In genomic region chr1:151946366-151946764, GRCh38 we compare ENCODE assay signal across 9 cellular contexts. TPM values are rescaled to one million over a fixed set of nuclear protein-coding genes. Genes with fewer than 3 reads are reported as not detected.
DNase-seq lines count a peak whose midpoint lies in the region; ATAC-seq and TF ChIP-seq lines count a peak whose summit lies in the region.
"Had no signal": no experiment of that assay in that cellular context is flagged by ENCODE, and none has a peak within 500 bp of the region (broad histone marks: within the 10 kb centered on the region; RNA-seq: fewer than 3 reads in every experiment).

No MANE protein-coding gene starts in this region.

- no peak for ATAC-seq in HG03039 (IDR thresholded peaks at IDR 0.05; ENCODE audit: unreplicated experiment)

- no peak for TF ChIP-seq CTCF in dorsolateral prefrontal cortex (IDR thresholded peaks at IDR 0.05 in 54 of 56, conservative IDR thresholded peaks at IDR 0.05 in 2 of 56; ENCODE audit: low read depth in 1 of 56, partially characterized antibody in 56 of 56)

- peak; percentile 37 for DNase-seq in DMS153 (lab: John Stamatoyannopoulos, UW)
- DNase-seq in DMS153 treated with DMSO at 0.1 percent for 48 hours (lab: John Stamatoyannopoulos, UW; ENCODE audit: unreplicated experiment), result no peak
- peak; percentile 27 for DNase-seq in NOMO-1 treated with dmso at 0.1 percent for 144 hours (lab: John Stamatoyannopoulos, UW; ENCODE audit: unreplicated experiment)
- DNase-seq in effector CD4-positive, alpha-beta T cell, result peak; percentile 36
- no peak for DNase-seq in dorsolateral prefrontal cortex
- DNase-seq in pons (ENCODE audit: low spot score), result no peak
- DNase-seq: NCI-H187 treated with DMSO at 0.1 percent for 48 hours had no signal

- H3K36me3 ChIP-seq in rectal smooth muscle tissue (ENCODE audit: control insufficient read depth, insufficient read depth, low read length), result no peaks in the 10 kb centered on the region

- no peaks in the 10 kb centered on the region for H3K27me3 ChIP-seq in rectal smooth muscle tissue (ENCODE audit: control insufficient read depth, insufficient read depth, low read length)
- peaks cover 0 to 8% (median 0%) of the 10 kb centered on the region in 45 donors for H3K27me3 ChIP-seq in dorsolateral prefrontal cortex

- no peak overlapping the region for H3K9ac ChIP-seq in rectal smooth muscle tissue (ENCODE audit: low read length)

- H3K27ac ChIP-seq in rectal smooth muscle tissue (ENCODE audit: low read depth, low read length) (peak overlapping the region; percentile 80), dorsolateral prefrontal cortex (no peak overlapping the region)

- intact Hi-C loops in dorsolateral prefrontal cortex (cut with DNase I), result no loop called here

- H3K4me3 ChIP-seq in rectal smooth muscle tissue (ENCODE audit: low read length) (no peak overlapping the region), dorsolateral prefrontal cortex (no peak overlapping the region)

- H3K4me1 ChIP-seq in rectal smooth muscle tissue (ENCODE audit: control insufficient read depth, insufficient read depth, low read length), result peaks cover 29% of the 10 kb centered on the region

RNA-seq across cellular contexts. Expression of gene THEM4, which starts 37.1 kb away (rescaled TPM):
- 10 to 100 TPM; 13.3 to 34.9 (median 24.2) TPM for total RNA-seq in dorsolateral prefrontal cortex

RNA-seq across cellular contexts. Expression of gene S100A10, which starts 47.3 kb away (rescaled TPM):
- total RNA-seq in dorsolateral prefrontal cortex, result 100 to 1,000 TPM in 2 of 120 experiments, 10 to 100 TPM in 118; 11.5 to 123 (median 26.9) TPM

Comparison
In these comparisons a context has a peak if more than half of its experiments do, and no peak if none do; other contexts are left out.
1. DNase-seq: peak in DMS153 (single experiment), NOMO-1 treated with dmso at 0.1 percent for 144 hours (single experiment) and effector CD4-positive, alpha-beta T cell (single experiment); none in DMS153 treated with DMSO at 0.1 percent for 48 hours (single experiment), dorsolateral prefrontal cortex (0 of 10) and pons (single experiment).